Comparison of ENCODE assay signal across 8 cellular contexts in genomic region chr11:108498046-108498815, GRCh38. TPM values are rescaled to one million over a fixed set of nuclear protein-coding genes. Genes with fewer than 3 reads are reported as not detected.
DNase-seq lines count a peak whose midpoint lies in the region; ATAC-seq and TF ChIP-seq lines count a peak whose summit lies in the region.

A gene with protein sequence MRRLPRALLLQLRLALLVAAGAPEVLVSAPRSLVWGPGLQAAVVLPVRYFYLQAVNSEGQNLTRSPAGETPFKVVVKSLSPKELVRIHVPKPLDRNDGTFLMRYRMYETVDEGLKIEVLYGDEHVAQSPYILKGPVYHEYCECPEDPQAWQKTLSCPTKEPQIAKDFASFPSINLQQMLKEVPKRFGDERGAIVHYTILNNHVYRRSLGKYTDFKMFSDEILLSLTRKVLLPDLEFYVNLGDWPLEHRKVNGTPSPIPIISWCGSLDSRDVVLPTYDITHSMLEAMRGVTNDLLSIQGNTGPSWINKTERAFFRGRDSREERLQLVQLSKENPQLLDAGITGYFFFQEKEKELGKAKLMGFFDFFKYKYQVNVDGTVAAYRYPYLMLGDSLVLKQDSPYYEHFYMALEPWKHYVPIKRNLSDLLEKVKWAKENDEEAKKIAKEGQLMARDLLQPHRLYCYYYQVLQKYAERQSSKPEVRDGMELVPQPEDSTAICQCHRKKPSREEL (minus strand): TSS chr11:108498384. CDS start chr11:108498366, 18 bp downstream.

- H3K27me3 ChIP-seq in OCI-LY3 (ENCODE audit: low read depth, low read length) (peaks cover 16% of the 10 kb centered on the region), mucosa of rectum (ENCODE audit: control insufficient read depth in 2 of 2, insufficient read depth in 2 of 2, low read length in 2 of 2) (no peaks in the 10 kb centered on the region)

- H3K27ac ChIP-seq in OCI-LY3 (ENCODE audit: low read length) = no peak within 1 kb of the TSS
- H3K27ac ChIP-seq in mucosa of rectum (ENCODE audit: low read depth in 2 of 2, low read length in 2 of 2) = peak within 1 kb of the TSS; percentile 93 to 94

- TF ChIP-seq POLR2A in erythroblast (IDR thresholded peaks at IDR 0.05; ENCODE audit: low read length) = no peak

- H3K4me3 ChIP-seq in OCI-LY3 (ENCODE audit: low read length) = peak within 1 kb of the TSS; percentile 76
- H3K4me3 ChIP-seq in mucosa of rectum (ENCODE audit: low read length in 2 of 2) = peak within 1 kb of the TSS; percentile 78 to 83

- H3K36me3 Mint-ChIP-seq in CD14-positive monocyte = peaks cover 0 to 2% of the 10 kb centered on the region in 2 donors
- H3K36me3 Mint-ChIP-seq in activated T-cell treated with anti-CD3 and anti-CD28 coated beads, Interleukin-2, amount 50 U/mL, for 24 hours (ENCODE audit: low read depth) = peaks cover 3% of the 10 kb centered on the region
- H3K36me3 Mint-ChIP-seq in stimulated activated naive B cell treated with anti-CD40 and anti-IgM and Interleukin-4, amounts not matched to agents 10 μg/mL and 1 μg/mL and 100 μg/mL, for 72 hours = no peaks in the 10 kb centered on the region

- peak; percentile 64 for ATAC-seq in GM19324 (IDR thresholded peaks at IDR 0.05; ENCODE audit: low FRiP score, unreplicated experiment)
- peak; percentile 54 for ATAC-seq in HG03439 (IDR thresholded peaks at IDR 0.05; ENCODE audit: unreplicated experiment)
- ATAC-seq in stimulated activated naive B cell treated with anti-CD40 and anti-IgM and Interleukin-4, amounts not matched to agents 10 μg/mL and 1 μg/mL and 100 μg/mL, for 72 hours (replicated peaks) = peak; percentile 66 to 67

- H3K9ac ChIP-seq in OCI-LY3 (ENCODE audit: low read length) = peak within 1 kb of the TSS; percentile 20; the same call in 1 of the 2 replicates
- H3K9ac ChIP-seq in mucosa of rectum (ENCODE audit: low read depth in 1 of 2, low read length in 2 of 2) = peak within 1 kb of the TSS; percentile 74 to 79

- H3K9me3 ChIP-seq in OCI-LY3 (ENCODE audit: insufficient read depth, low read length) (no peaks in the 10 kb centered on the region), mucosa of rectum (ENCODE audit: control insufficient read depth in 2 of 2, low read length in 2 of 2) (no peaks in the 10 kb centered on the region)

- DNase-seq in CD14-positive monocyte (ENCODE audit: low spot score) (no peak), erythroblast (lab: John Stamatoyannopoulos, UW) (peak; percentile 77 to 84)
- DNase-seq in activated T-cell treated with anti-CD3 and anti-CD28 coated beads, Interleukin-2, amount 50 U/mL, for 24 hours = peak; percentile 69
- peak; percentile 23 for DNase-seq in stimulated activated naive B cell treated with anti-CD40 and anti-IgM and Interleukin-4, amounts not matched to agents 10 μg/mL and 1 μg/mL and 100 μg/mL, for 72 hours

- H3K4me1 ChIP-seq in OCI-LY3 (ENCODE audit: low read length) = no peaks in the 10 kb centered on the region
- peaks cover 4 to 10% of the 10 kb centered on the region in 2 donors for H3K4me1 ChIP-seq in mucosa of rectum (ENCODE audit: control insufficient read depth in 2 of 2, insufficient read depth in 2 of 2, low read length in 2 of 2)

- no peaks in the 10 kb centered on the region for H3K36me3 ChIP-seq in OCI-LY3 (replicated peaks; ENCODE audit: low read depth, low read length)
- no peaks in the 10 kb centered on the region for H3K36me3 ChIP-seq in mucosa of rectum (ENCODE audit: control insufficient read depth in 2 of 2, insufficient read depth in 2 of 2, low read length in 2 of 2)

- no peaks in the 10 kb centered on the region for H4K20me1 ChIP-seq in OCI-LY3 (ENCODE audit: insufficient read depth, low read length)

- peak within 1 kb of the TSS; percentile 87 to 97 for H3K4me3 Mint-ChIP-seq in CD14-positive monocyte
- H3K4me3 Mint-ChIP-seq in activated T-cell treated with anti-CD3 and anti-CD28 coated beads, Interleukin-2, amount 50 U/mL, for 24 hours = peak within 1 kb of the TSS; percentile 87
- peak within 1 kb of the TSS; percentile 95 to 96 for H3K4me3 Mint-ChIP-seq in stimulated activated naive B cell treated with anti-CD40 and anti-IgM and Interleukin-4, amounts not matched to agents 10 μg/mL and 1 μg/mL and 100 μg/mL, for 72 hours

- H3K9me3 Mint-ChIP-seq in CD14-positive monocyte = no peaks in the 10 kb centered on the region
- no peaks in the 10 kb centered on the region for H3K9me3 Mint-ChIP-seq in activated T-cell treated with anti-CD3 and anti-CD28 coated beads, Interleukin-2, amount 50 U/mL, for 24 hours
- H3K9me3 Mint-ChIP-seq in stimulated activated naive B cell treated with anti-CD40 and anti-IgM and Interleukin-4, amounts not matched to agents 10 μg/mL and 1 μg/mL and 100 μg/mL, for 72 hours = no peaks in the 10 kb centered on the region

- 0 out of 2 replicates have a peak within 1 kb of the TSS, but pooled peaks have one; percentile 40 for H2AFZ ChIP-seq in OCI-LY3 (ENCODE audit: low read depth, low read length)

- peak within 1 kb of the TSS; percentile 96 to 99 (median 98) for H3K27ac Mint-ChIP-seq in CD14-positive monocyte
- peak within 1 kb of the TSS; percentile 98 for H3K27ac Mint-ChIP-seq in activated T-cell treated with anti-CD3 and anti-CD28 coated beads, Interleukin-2, amount 50 U/mL, for 24 hours
- peak within 1 kb of the TSS; percentile 97 for H3K27ac Mint-ChIP-seq in stimulated activated naive B cell treated with anti-CD40 and anti-IgM and Interleukin-4, amounts not matched to agents 10 μg/mL and 1 μg/mL and 100 μg/mL, for 72 hours

- peaks cover 0 to 4% (median 0%) of the 10 kb centered on the region in 3 donors for H3K27me3 Mint-ChIP-seq in CD14-positive monocyte (ENCODE audit: low read depth in 3 of 3)
- no peaks in the 10 kb centered on the region for H3K27me3 Mint-ChIP-seq in activated T-cell treated with anti-CD3 and anti-CD28 coated beads, Interleukin-2, amount 50 U/mL, for 24 hours
- H3K27me3 Mint-ChIP-seq in stimulated activated naive B cell treated with anti-CD40 and anti-IgM and Interleukin-4, amounts not matched to agents 10 μg/mL and 1 μg/mL and 100 μg/mL, for 72 hours = no peaks in the 10 kb centered on the region

- TF ChIP-seq CTCF in CD14-positive monocyte (IDR thresholded peaks at IDR 0.05) (no peak), OCI-LY3 (IDR thresholded peaks at IDR 0.05; ENCODE audit: low read depth, low read length) (no peak)

- peaks cover 12% of the 10 kb centered on the region for H3K4me1 Mint-ChIP-seq in CD14-positive monocyte
- H3K4me1 Mint-ChIP-seq in activated T-cell treated with anti-CD3 and anti-CD28 coated beads, Interleukin-2, amount 50 U/mL, for 24 hours (ENCODE audit: low read depth) = peaks cover 21% of the 10 kb centered on the region
- H3K4me1 Mint-ChIP-seq in stimulated activated naive B cell treated with anti-CD40 and anti-IgM and Interleukin-4, amounts not matched to agents 10 μg/mL and 1 μg/mL and 100 μg/mL, for 72 hours = peaks cover 5% of the 10 kb centered on the region in 2 donors

- no peaks in the 10 kb centered on the region for H3K79me2 ChIP-seq in OCI-LY3 (ENCODE audit: low read length)

- peak within 1 kb of the TSS; percentile 39 for H3K4me2 ChIP-seq in OCI-LY3 (ENCODE audit: low read length)

- intact Hi-C loops in CD14-positive monocyte (cut with micrococcal nuclease) = loop anchor here (5.0 to 10.0 kb wide), 2 partner anchors 273 to 931 kb away; partner anchors contain the start of genes ALKBH8 (in 1 of the 2), ATM (in 1 of the 2) and NPAT (in 1 of the 2)

RNA-seq across cellular contexts. Expression of the gene that starts here (rescaled TPM):
- 1 to 10 TPM in 1 of 2 donors, under 1 TPM in 1; 0.80 to 1.2 TPM for polyA plus RNA-seq in CD14-positive monocyte
